ENCODE assay signal across 8 cellular contexts in genomic region chr18:79068946-79069791, GRCh38. TPM values are rescaled to one million over a fixed set of nuclear protein-coding genes. Genes with fewer than 3 reads are reported as not detected.
DNase-seq lines count a peak whose midpoint lies in the region; ATAC-seq and TF ChIP-seq lines count a peak whose summit lies in the region.

Gene ATP9B (plus strand): TSS chr18:79069394. CDS start chr18:79069411, 17 bp downstream.

- H3K4me3 Mint-ChIP-seq in activated CD4-positive, alpha-beta T cell treated with anti-CD3 and anti-CD28 coated beads, Interleukin-2, amount 10 ng/mL, durations not matched to agents 7 days and 5 days = peak within 1 kb of the TSS; percentile 85

- H3K27me3 ChIP-seq in BJ (ENCODE audit: control insufficient read depth, insufficient read depth, low read length) = no peaks in the 10 kb centered on the region

- H3K36me3 ChIP-seq in BJ (ENCODE audit: control insufficient read depth, insufficient read depth, low read length) = no peaks in the 10 kb centered on the region

- TF ChIP-seq CTCF in BJ (IDR thresholded peaks at IDR 0.05; ENCODE audit: insufficient read depth, low read depth, low read length) = peak; percentile 15; the same call in 1 of the 2 replicates

- DNase-seq in BJ (ENCODE audit: low read depth) (peak; percentile 78), GM19238 (ENCODE audit: insufficient read length, low spot score) (peak; percentile 94), NCI-H69 (lab: John Stamatoyannopoulos, UW) (peak; percentile 99), cortex of kidney (lab: John Stamatoyannopoulos, UW) (peak; percentile 76), left lobe of liver (ENCODE audit: low spot score) (peak; percentile 98)
- DNase-seq in activated CD4-positive, alpha-beta T cell treated with anti-CD3 and anti-CD28 coated beads, Interleukin-2, amount 10 ng/mL, durations not matched to agents 7 days and 5 days = peak; percentile 96
- DNase-seq in stimulated activated CD4-positive, alpha-beta T cell treated with anti-CD3 and anti-CD28 coated beads, Interleukin-2, amount 100 ng/mL, for 4 hours (ENCODE audit: low read depth) = peak; percentile 98

- CTCF ChIA-PET in BJ (lab: Yijun Ruan, JAX) = no interaction called here
- CTCF ChIA-PET in activated CD4-positive, alpha-beta T cell treated with anti-CD3 and anti-CD28 coated beads, Interleukin-2, amount 10 ng/mL, durations not matched to agents 7 days and 5 days (lab: Charles Lee) = no interaction called here

- H3K4me1 Mint-ChIP-seq in activated CD4-positive, alpha-beta T cell treated with anti-CD3 and anti-CD28 coated beads, Interleukin-2, amount 10 ng/mL, durations not matched to agents 7 days and 5 days = peaks cover 38% of the 10 kb centered on the region

- POLR2A ChIA-PET in BJ (lab: Charles Lee) = interaction anchor here (0.6 kb wide), 1 partner anchor 304 kb away, joined by 11 read pairs; no protein-coding TSS in a partner anchor
- POLR2A ChIA-PET in activated CD4-positive, alpha-beta T cell treated with anti-CD3 and anti-CD28 coated beads, Interleukin-2, amount 10 ng/mL, durations not matched to agents 7 days and 5 days (lab: Charles Lee) = no interaction called here

- ATAC-seq in HG03442 (IDR thresholded peaks at IDR 0.05; ENCODE audit: unreplicated experiment) (peak; percentile 87), left lobe of liver (peak; percentile 94)

- peaks cover 15% of the 10 kb centered on the region for H3K27me3 Mint-ChIP-seq in activated CD4-positive, alpha-beta T cell treated with anti-CD3 and anti-CD28 coated beads, Interleukin-2, amount 10 ng/mL, durations not matched to agents 7 days and 5 days

- H3K27ac Mint-ChIP-seq in activated CD4-positive, alpha-beta T cell treated with anti-CD3 and anti-CD28 coated beads, Interleukin-2, amount 10 ng/mL, durations not matched to agents 7 days and 5 days = peak within 1 kb of the TSS; percentile 100

- H3K36me3 Mint-ChIP-seq in activated CD4-positive, alpha-beta T cell treated with anti-CD3 and anti-CD28 coated beads, Interleukin-2, amount 10 ng/mL, durations not matched to agents 7 days and 5 days (ENCODE audit: low read depth) = peaks cover 45% of the 10 kb centered on the region

- peaks cover 32% of the 10 kb centered on the region for H3K9me3 Mint-ChIP-seq in activated CD4-positive, alpha-beta T cell treated with anti-CD3 and anti-CD28 coated beads, Interleukin-2, amount 10 ng/mL, durations not matched to agents 7 days and 5 days

- H3K4me3 ChIP-seq in BJ (ENCODE audit: low read depth, low read length) = peak within 1 kb of the TSS; percentile 67

RNA-seq across cellular contexts. Expression of gene ATP9B, which starts in this region (rescaled TPM):
- polyA plus RNA-seq in BJ (2011; rRNA removed) = 16.3 and 17.4 TPM in 2 replicates
- polyA minus RNA-seq in BJ (2011; rRNA and poly(A)+ RNA removed) = 30.6 and 43.1 TPM in 2 replicates
- total RNA-seq in activated CD4-positive, alpha-beta T cell treated with anti-CD3 and anti-CD28 coated beads, Interleukin-2, amount 10 ng/mL, durations not matched to agents 7 days and 5 days = 10 to 100 TPM; 29.8 to 30.5 TPM
- 11.1 TPM for total RNA-seq in left lobe of liver

Comparison
In these comparisons a context has a peak if more than half of its experiments do, and no peak if none do; other contexts are left out.
1. Peak in every context shown above with its lines: DNase-seq, ATAC-seq and H3K4me3 ChIP-seq.